In the genomic region with DNA sequence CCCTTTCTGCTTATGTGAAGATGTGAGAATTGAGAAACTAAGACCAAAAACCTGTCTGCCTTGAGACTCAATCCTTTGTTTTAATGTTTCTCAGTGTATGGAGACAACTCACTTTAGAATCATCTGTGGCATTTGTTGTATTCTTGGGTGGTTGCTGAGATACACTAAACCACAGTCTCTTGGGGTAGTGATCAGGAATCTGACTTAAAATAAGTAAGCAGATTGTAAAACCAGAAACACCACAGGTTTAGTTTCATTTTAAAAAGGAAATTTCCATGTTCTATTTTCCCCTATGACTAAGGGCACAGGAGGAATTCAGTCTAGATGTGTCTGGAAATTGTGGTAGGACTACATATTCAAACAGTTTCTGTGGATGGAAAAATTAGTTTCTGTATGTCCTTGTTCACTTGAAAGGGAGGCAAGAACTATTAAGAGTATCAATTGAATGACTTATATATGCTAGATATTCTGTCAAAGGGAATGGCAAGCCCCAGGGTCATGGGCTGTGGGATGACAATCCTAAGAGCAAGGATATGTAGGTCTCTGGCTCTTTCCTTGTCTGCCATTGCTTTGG, we compare ENCODE assay signal across 9 cellular contexts.
A peak's percentile ranks its signal among the peaks of the same experiment; 100 is the strongest.
DNase-seq lines count a peak whose midpoint lies in the region; ATAC-seq, FAIRE-seq and TF ChIP-seq lines count a peak whose summit lies in the region.
"Had no signal": no experiment of that assay in that cellular context is flagged by ENCODE, and none has a peak within 500 bp of the region (broad histone marks: within the 10 kb centered on the region; RNA-seq: fewer than 3 reads in every experiment).

No MANE protein-coding gene starts in this region.

- peaks cover 35% of the 10 kb centered on the region for H3K4me1 Mint-ChIP-seq in activated T-cell treated with anti-CD3 and anti-CD28 coated beads, Interleukin-2, amount 50 U/mL, for 4 hours (ENCODE audit: low read depth)
- peaks cover 32% of the 10 kb centered on the region for H3K4me1 Mint-ChIP-seq in stimulated activated memory B cell treated with anti-CD40 and anti-IgM and Interleukin-4, amounts not matched to agents 10 μg/mL and 1 μg/mL and 100 μg/mL, for 72 hours

- H3K27me3 Mint-ChIP-seq in activated T-cell treated with anti-CD3 and anti-CD28 coated beads, Interleukin-2, amount 50 U/mL, for 4 hours (ENCODE audit: low read depth) = no peaks in the 10 kb centered on the region
- H3K27me3 Mint-ChIP-seq in stimulated activated memory B cell treated with anti-CD40 and anti-IgM and Interleukin-4, amounts not matched to agents 10 μg/mL and 1 μg/mL and 100 μg/mL, for 72 hours = no peaks in the 10 kb centered on the region

- H3K27ac ChIP-seq in psoas muscle (no peak overlapping the region), gastrocnemius medialis (no peak overlapping the region)
- H3K27ac ChIP-seq: C4-2B had no signal

- H3K36me3 Mint-ChIP-seq in activated T-cell treated with anti-CD3 and anti-CD28 coated beads, Interleukin-2, amount 50 U/mL, for 4 hours (ENCODE audit: insufficient read depth) = no peaks in the 10 kb centered on the region
- peaks cover 6% of the 10 kb centered on the region for H3K36me3 Mint-ChIP-seq in stimulated activated memory B cell treated with anti-CD40 and anti-IgM and Interleukin-4, amounts not matched to agents 10 μg/mL and 1 μg/mL and 100 μg/mL, for 72 hours

- H3K4me3 ChIP-seq in psoas muscle (no peak overlapping the region), gastrocnemius medialis (no peak overlapping the region)

- H3K9me3 Mint-ChIP-seq in activated T-cell treated with anti-CD3 and anti-CD28 coated beads, Interleukin-2, amount 50 U/mL, for 4 hours = peaks cover 26% of the 10 kb centered on the region
- H3K9me3 Mint-ChIP-seq in stimulated activated memory B cell treated with anti-CD40 and anti-IgM and Interleukin-4, amounts not matched to agents 10 μg/mL and 1 μg/mL and 100 μg/mL, for 72 hours = no peaks in the 10 kb centered on the region

- H3K9me3 ChIP-seq in psoas muscle = peaks cover 3% of the 10 kb centered on the region
- no peaks in the 10 kb centered on the region for H3K9me3 ChIP-seq in gastrocnemius medialis

- no peaks in the 10 kb centered on the region for H3K27me3 ChIP-seq in psoas muscle (ENCODE audit: insufficient read depth in 3 of 3, low read length in 2 of 3)
- H3K27me3 ChIP-seq in gastrocnemius medialis = no peaks in the 10 kb centered on the region

- H3K4me1 ChIP-seq in psoas muscle = no peaks in the 10 kb centered on the region
- H3K4me1 ChIP-seq in gastrocnemius medialis = no peaks in the 10 kb centered on the region

- no peak overlapping the region for H3K4me3 Mint-ChIP-seq in activated T-cell treated with anti-CD3 and anti-CD28 coated beads, Interleukin-2, amount 50 U/mL, for 4 hours
- H3K4me3 Mint-ChIP-seq in stimulated activated memory B cell treated with anti-CD40 and anti-IgM and Interleukin-4, amounts not matched to agents 10 μg/mL and 1 μg/mL and 100 μg/mL, for 72 hours = no peak overlapping the region

- H3K36me3 ChIP-seq in psoas muscle (ENCODE audit: insufficient read depth in 1 of 2, low read depth in 1 of 2) (no peaks in the 10 kb centered on the region), gastrocnemius medialis (no peaks in the 10 kb centered on the region)

- DNase-seq in activated T-cell treated with anti-CD3 and anti-CD28 coated beads, Interleukin-2, amount 50 U/mL, for 4 hours = no peak
- DNase-seq in activated T-cell treated with anti-CD3 and anti-CD28 coated beads, Interleukin-2, amount 50 U/mL, for 1 hour = no peak
- peak; percentile 14 for DNase-seq in HTR-8/SVneo (ENCODE audit: insufficient read length, low spot score)
- DNase-seq in dedifferentiated amniotic fluid mesenchymal stem cell (ENCODE audit: extremely low spot score) = peak; percentile 80
- DNase-seq in psoas muscle = no peak
- no peak for DNase-seq in gastrocnemius medialis
- no peak for DNase-seq in NCI-H524 treated with DMSO at 0.1 percent for 48 hours (lab: John Stamatoyannopoulos, UW)

- no peak for FAIRE-seq in HTR-8/SVneo (lab: Jason Lieb, UNC)

- H3K27ac Mint-ChIP-seq in stimulated activated memory B cell treated with anti-CD40 and anti-IgM and Interleukin-4, amounts not matched to agents 10 μg/mL and 1 μg/mL and 100 μg/mL, for 72 hours = peak overlapping the region; percentile 15

- intact Hi-C loops in psoas muscle (cut with DNase I) (no loop called here), gastrocnemius medialis (cut with DNase I; ENCODE audit: low total_unique reads) (no loop called here)

- TF ChIP-seq POLR2A in gastrocnemius medialis (IDR thresholded peaks at IDR 0.05) = no peak

- ATAC-seq in activated T-cell treated with anti-CD3 and anti-CD28 coated beads, Interleukin-2, amount 50 U/mL, for 4 hours = peak; percentile 92 to 93
- ATAC-seq in stimulated activated memory B cell treated with anti-CD40 and anti-IgM and Interleukin-4, amounts not matched to agents 10 μg/mL and 1 μg/mL and 100 μg/mL, for 72 hours = peak; percentile 75
- no peak for ATAC-seq in psoas muscle
- no peak for ATAC-seq in gastrocnemius medialis

- in situ Hi-C loops in gastrocnemius medialis (cut with MboI; ENCODE audit: low sequenced_read_pairs in 4 of 4) = no loop called here

- no peak for TF ChIP-seq CTCF in psoas muscle (IDR thresholded peaks at IDR 0.05)
- no peak for TF ChIP-seq CTCF in gastrocnemius medialis (IDR thresholded peaks at IDR 0.05 in 4 of 5, conservative IDR thresholded peaks at IDR 0.05 in 1 of 5)

Comparison
In these comparisons a context has a peak if more than half of its experiments do, and no peak if none do; other contexts are left out.
1. ATAC-seq: peak in activated T-cell treated with anti-CD3 and anti-CD28 coated beads, Interleukin-2, amount 50 U/mL, for 4 hours (2 of 2) and stimulated activated memory B cell treated with anti-CD40 and anti-IgM and Interleukin-4, amounts not matched to agents 10 μg/mL and 1 μg/mL and 100 μg/mL, for 72 hours (single experiment); none in psoas muscle (0 of 4) and gastrocnemius medialis (0 of 2).
2. DNase-seq: peak in HTR-8/SVneo (single experiment) and dedifferentiated amniotic fluid mesenchymal stem cell (single experiment); none in activated T-cell treated with anti-CD3 and anti-CD28 coated beads, Interleukin-2, amount 50 U/mL, for 4 hours (single experiment), activated T-cell treated with anti-CD3 and anti-CD28 coated beads, Interleukin-2, amount 50 U/mL, for 1 hour (single experiment), psoas muscle (0 of 2), gastrocnemius medialis (0 of 2) and NCI-H524 treated with DMSO at 0.1 percent for 48 hours (single experiment).